Comparison of ENCODE assay signal across 16 cellular contexts in the genomic region with DNA sequence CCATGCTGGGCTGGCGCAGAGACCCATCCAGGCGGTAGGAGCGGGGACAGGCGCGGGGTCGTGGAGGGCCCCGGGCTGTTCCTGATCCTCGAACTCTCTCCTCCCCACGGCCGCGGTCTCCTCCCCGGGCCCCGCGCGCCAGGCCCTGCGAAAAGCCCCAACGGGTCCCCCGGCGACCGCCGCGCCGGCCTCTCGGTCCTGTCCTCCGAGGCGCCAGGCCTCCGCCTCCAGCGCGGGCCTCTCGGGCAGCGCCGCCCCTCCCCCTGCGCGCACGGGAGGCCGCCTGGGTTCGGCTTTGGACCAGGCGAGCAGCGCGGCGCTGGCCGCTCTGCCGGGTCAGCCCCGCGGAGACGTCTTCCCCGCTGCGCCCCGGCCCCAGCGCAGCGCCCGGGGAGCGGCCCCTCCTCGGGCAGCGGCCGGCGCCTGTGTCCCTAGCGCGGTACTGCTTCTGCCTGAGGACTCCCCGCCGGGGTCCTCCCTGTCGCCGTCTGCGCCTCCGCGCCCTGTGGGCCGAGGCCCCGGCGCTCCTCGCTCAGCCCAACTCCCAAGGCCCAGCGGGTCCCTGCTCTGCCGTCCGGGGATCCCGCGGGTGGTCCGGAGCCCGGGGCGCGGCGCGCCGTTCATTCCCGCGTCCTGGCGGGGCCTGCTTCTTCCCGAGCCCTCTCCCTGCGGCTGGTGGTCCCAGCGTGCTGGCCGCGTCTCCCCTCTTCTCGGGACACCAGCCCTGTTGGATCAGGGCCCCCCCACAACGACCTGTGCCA. TPM values are rescaled to one million over a fixed set of nuclear protein-coding genes. Genes with fewer than 3 reads are reported as not detected.
A peak's percentile ranks its signal among the peaks of the same experiment; 100 is the strongest.
DNase-seq lines count a peak whose midpoint lies in the region; ATAC-seq, FAIRE-seq and TF ChIP-seq lines count a peak whose summit lies in the region.
"Had no signal": no experiment of that assay in that cellular context is flagged by ENCODE, and none has a peak within 500 bp of the region (broad histone marks: within the 10 kb centered on the region; RNA-seq: fewer than 3 reads in every experiment).

No MANE protein-coding gene starts in this region.

- intact Hi-C loops in K562 (cut with micrococcal nuclease), result no loop called here
- intact Hi-C loops in left ventricle myocardium superior (cut with micrococcal nuclease), result no loop called here
- intact Hi-C loops in upper lobe of right lung (cut with DNase I), result no loop called here

- H3K4me1 ChIP-seq in K562 (replicated peaks in 1 of 2; ENCODE audit: control insufficient read depth in 2 of 2, insufficient read depth in 2 of 2, low read length in 2 of 2) (no peaks in the 10 kb centered on the region; a peak in 1 of 5 replicates), upper lobe of right lung (no peaks in the 10 kb centered on the region)
- H3K4me1 ChIP-seq: colonic mucosa had no signal

- no peak overlapping the region for H3K4me2 ChIP-seq in K562 (ENCODE audit: insufficient read depth, low read length)

- no peaks in the 10 kb centered on the region for H4K20me1 ChIP-seq in K562 (replicated peaks; ENCODE audit: control insufficient read depth, insufficient read depth, low read length)

- no peak overlapping the region for H3K4me3 ChIP-seq in K562
- peak overlapping the region; percentile 26 for H3K4me3 ChIP-seq in upper lobe of right lung
- H3K4me3 ChIP-seq: colonic mucosa, lung, SK-N-MC had no signal

- no peaks in the 10 kb centered on the region for H3K9me3 ChIP-seq in K562 (replicated peaks; ENCODE audit: control insufficient read depth, insufficient read depth, low read depth, low read length)
- H3K9me3 ChIP-seq in upper lobe of right lung, result no peaks in the 10 kb centered on the region
- H3K9me3 ChIP-seq: colonic mucosa had no signal

- TF ChIP-seq CTCF in K562 (IDR thresholded peaks at IDR 0.05 in 2 of 3, conservative IDR thresholded peaks at IDR 0.05 in 1 of 3; ENCODE audit: insufficient read depth in 2 of 3, low read depth in 1 of 3, low read length in 3 of 3) (no peak), nephron progenitor cell (IDR thresholded peaks at IDR 0.05) (no peak), upper lobe of right lung (IDR thresholded peaks at IDR 0.05) (no peak)

- no peaks in the 10 kb centered on the region for H3K9me1 ChIP-seq in K562 (ENCODE audit: control insufficient read depth, insufficient read depth, low read length)

- peaks cover 14% of the 10 kb centered on the region for H3K4me1 Mint-ChIP-seq in nephron progenitor cell
- H3K4me1 Mint-ChIP-seq: activated naive CD8-positive, alpha-beta T cell treated with anti-CD3 and anti-CD28 coated beads, Interleukin-2, amount 10 ng/mL, durations not matched to agents 7 days and 5 days had no signal

- no peak overlapping the region for H3K9ac ChIP-seq in K562 (ENCODE audit: insufficient read depth in 1 of 2, low read depth in 2 of 2, low read length in 2 of 2)

- H3K27ac ChIP-seq in K562 (ENCODE audit: extremely low read depth, low read depth, low read length) (no peak overlapping the region), upper lobe of right lung (no peak overlapping the region)
- H3K27ac ChIP-seq: colonic mucosa, SK-N-MC had no signal

- in situ Hi-C loops in K562 (cut with MboI), result no loop called here

- no peak for TF ChIP-seq EP300 in K562 (IDR thresholded peaks at IDR 0.05; ENCODE audit: low read length)

- DNase-seq in K562 (ENCODE audit: extremely low read depth in 1 of 4, low spot score in 3 of 4), result no peak
- peak; percentile 52 for DNase-seq in left ventricle myocardium superior
- peak; percentile 72 for DNase-seq in nephron progenitor cell
- no peak for DNase-seq in upper lobe of right lung
- DNase-seq in kidney tubule cell (ENCODE audit: low spot score), result no peak
- DNase-seq in occipital lobe (lab: John Stamatoyannopoulos, UW), result no peak
- DNase-seq: activated CD8-positive, alpha-beta memory T cell treated with anti-CD3 and anti-CD28 coated beads, Interleukin-2, amount 50 U/mL, for 4 hours; activated naive CD8-positive, alpha-beta T cell treated with anti-CD3 and anti-CD28 coated beads, Interleukin-2, amount 10 ng/mL, durations not matched to agents 7 days and 5 days; colonic mucosa; NCI-H2029 treated with DMSO at 0.1 percent for 48 hours; NK-92 treated with Interleukin-12 subunit alpha and Interleukin-12 subunit beta, amount 100 ng/mL, for 24 hours had no signal

- 74% methylated on average over 7 of the region's 92 CpGs for WGBS in K562 (ENCODE audit: insufficient coverage, low coverage, missing lambda C conversion rate)

- no peaks in the 10 kb centered on the region for H3K36me3 ChIP-seq in K562 (ENCODE audit: control insufficient read depth, insufficient read depth, low read length)
- no peaks in the 10 kb centered on the region for H3K36me3 ChIP-seq in upper lobe of right lung
- H3K36me3 ChIP-seq: colonic mucosa had no signal

- CTCF ChIA-PET in K562 (lab: Yijun Ruan, JAX; ENCODE audit: low intra/inter-chr PET ratio), result no interaction called here

- no peak overlapping the region for H3K27ac Mint-ChIP-seq in nephron progenitor cell
- H3K27ac Mint-ChIP-seq: activated naive CD8-positive, alpha-beta T cell treated with anti-CD3 and anti-CD28 coated beads, Interleukin-2, amount 10 ng/mL, durations not matched to agents 7 days and 5 days; CD8-positive, alpha-beta T cell; stimulated activated naive CD8-positive, alpha-beta T cell treated with anti-CD3 and anti-CD28 coated beads, Interleukin-15, Interleukin-2, amounts not matched to agents 100 ng/mL and 50 ng/mL, for 24 hours had no signal

- FAIRE-seq in K562 (lab: Jason Lieb, UNC), result no peak

- POLR2A ChIA-PET in K562 (lab: Yijun Ruan, JAX), result no interaction called here

- H3K79me2 ChIP-seq in K562 (ENCODE audit: control insufficient read depth, insufficient read depth, low read length), result no peaks in the 10 kb centered on the region

- ATAC-seq in K562, result no peak
- peak; percentile 65 for ATAC-seq in left ventricle myocardium superior
- peak; percentile 28 for ATAC-seq in upper lobe of right lung
- ATAC-seq in HG03520 (IDR thresholded peaks at IDR 0.05; ENCODE audit: unreplicated experiment), result no peak
- ATAC-seq: CD8-positive, alpha-beta T cell had no signal

- peaks cover 15% of the 10 kb centered on the region for H3K9me3 Mint-ChIP-seq in nephron progenitor cell
- H3K9me3 Mint-ChIP-seq: stimulated activated naive CD8-positive, alpha-beta T cell treated with anti-CD3 and anti-CD28 coated beads, Interleukin-15, Interleukin-2, amounts not matched to agents 100 ng/mL and 50 ng/mL, for 24 hours had no signal

- no TSS peak for BruUV-seq in K562 (replicated peaks; lab: Mats Ljungman, UMichigan)

- no peak for TF ChIP-seq RAD21 in K562 (CRISPR knock-in tag; conservative IDR thresholded peaks at IDR 0.05 in 1 of 2, IDR thresholded peaks at IDR 0.05 in 1 of 2)

- TF ChIP-seq POLR2A in K562 (conservative IDR thresholded peaks at IDR 0.05), result no peak

- H3K27me3 ChIP-seq in K562 (ENCODE audit: control insufficient read depth in 2 of 2, insufficient read depth in 2 of 2, low read length in 2 of 2) (peaks cover 2 to 39% of the 10 kb centered on the region in 2 experiments; a peak in 4 of 5 replicates), upper lobe of right lung (peaks cover 31% of the 10 kb centered on the region)
- H3K27me3 ChIP-seq: colonic mucosa had no signal

- H3K36me3 Mint-ChIP-seq in nephron progenitor cell (ENCODE audit: low read depth), result peaks cover 31% of the 10 kb centered on the region
- H3K36me3 Mint-ChIP-seq: activated naive CD8-positive, alpha-beta T cell treated with anti-CD3 and anti-CD28 coated beads, Interleukin-2, amount 10 ng/mL, durations not matched to agents 7 days and 5 days; CD8-positive, alpha-beta T cell had no signal

- peak overlapping the region; percentile 78 for H3K4me3 Mint-ChIP-seq in nephron progenitor cell
- H3K4me3 Mint-ChIP-seq: activated naive CD8-positive, alpha-beta T cell treated with anti-CD3 and anti-CD28 coated beads, Interleukin-2, amount 10 ng/mL, durations not matched to agents 7 days and 5 days; CD8-positive, alpha-beta T cell; stimulated activated naive CD8-positive, alpha-beta T cell treated with anti-CD3 and anti-CD28 coated beads, Interleukin-15, Interleukin-2, amounts not matched to agents 100 ng/mL and 50 ng/mL, for 24 hours had no signal

- H3K27me3 Mint-ChIP-seq in nephron progenitor cell (ENCODE audit: low read depth, poor library complexity), result peaks cover 60% of the 10 kb centered on the region

- H2AFZ ChIP-seq in K562 (ENCODE audit: low read depth, low read length), result no peak overlapping the region

RNA-seq across cellular contexts. Expression of gene COL23A1, which starts 13.4 kb away (rescaled TPM):
- not detected in 2 replicates for total RNA-seq in K562 (2011; cell fraction: chromatin; rRNA removed; ENCODE audit: low replicate concordance)
- total RNA-seq in K562 (2011; cell fraction: nucleolus; rRNA removed), result not detected in 2 replicates
- total RNA-seq in K562 (2011; cell fraction: nucleoplasm; rRNA removed), result not detected in 2 replicates
- total RNA-seq in K562 (2014; rRNA removed), result not detected in 2 replicates
- total RNA-seq in K562 (2014; rRNA removed; fragmentation: Illumina TruSeq; extraction: Trizol), result not detected in 2 replicates
- total RNA-seq in K562 (2015; rRNA removed; fragmentation: Illumina TruSeq; extraction: Trizol), result not detected in 2 replicates
- total RNA-seq in K562 (2021), result 0.09 TPM in 1 of 2 replicates, not detected in the other
- not detected in 2 replicates for polyA plus RNA-seq in K562 (2011; rRNA removed)
- polyA plus RNA-seq in K562 (2011; cell fraction: cytosol; rRNA removed), result not detected in 2 replicates
- polyA plus RNA-seq in K562 (2011; cell fraction: nucleus; rRNA removed), result 0.04 and 0.08 TPM in 2 replicates
- 0.08 and 0.18 TPM in 2 replicates for polyA plus RNA-seq in K562 (2012)
- polyA plus RNA-seq in K562 (2014; fragmentation: Illumina TruSeq; extraction: Trizol), result not detected in 2 replicates
- not detected for polyA plus RNA-seq in K562 (2014; fragmentation: Nextera tagmentation; extraction: Ambion mirVana)
- 0.09 TPM in 1 of 2 replicates, not detected in the other for polyA plus RNA-seq in K562 (2014; rRNA removed)
- polyA minus RNA-seq in K562 (2011; rRNA and poly(A)+ RNA removed), result not detected in 2 replicates
- polyA minus RNA-seq in K562 (2011; cell fraction: cytosol; rRNA and poly(A)+ RNA removed), result not detected in 2 replicates
- polyA minus RNA-seq in K562 (2011; cell fraction: nucleus; rRNA and poly(A)+ RNA removed), result 0.13 TPM in 1 of 2 replicates, not detected in the other
- total RNA-seq in left ventricle myocardium superior, result 20.4 TPM
- 2.0 TPM for total RNA-seq in upper lobe of right lung
- 0.16 TPM for total RNA-seq in occipital lobe
- total RNA-seq: CD8-positive, alpha-beta T cell had no signal

RNA-seq across cellular contexts. Expression of gene CLK4, which starts 50.1 kb away (rescaled TPM):
- total RNA-seq in K562 (2011; cell fraction: chromatin; rRNA removed; ENCODE audit: low replicate concordance), result 59.0 and 147 TPM in 2 replicates
- 30.5 and 35.3 TPM in 2 replicates for total RNA-seq in K562 (2011; cell fraction: nucleolus; rRNA removed)
- 75.2 and 130 TPM in 2 replicates for total RNA-seq in K562 (2011; cell fraction: nucleoplasm; rRNA removed)
- total RNA-seq in K562 (2014; rRNA removed) (17.0 and 18.5 TPM in 2 replicates), K562 (2014; rRNA removed; fragmentation: Illumina TruSeq; extraction: Trizol) (17.3 and 17.7 TPM in 2 replicates), K562 (2015; rRNA removed; fragmentation: Illumina TruSeq; extraction: Trizol) (20.3 and 22.6 TPM in 2 replicates), K562 (2021) (11.8 and 13.0 TPM in 2 replicates), left ventricle myocardium superior (23.5 TPM), upper lobe of right lung (35.4 TPM), occipital lobe (72.4 TPM)
- polyA plus RNA-seq in K562 (2011; rRNA removed) (21.1 and 23.1 TPM in 2 replicates), K562 (2014; fragmentation: Illumina TruSeq; extraction: Trizol) (9.6 and 10.5 TPM in 2 replicates), K562 (2014; fragmentation: Nextera tagmentation; extraction: Ambion mirVana) (10 to 100 TPM; 12.9 to 13.9 TPM), K562 (2014; rRNA removed) (11.9 and 14.6 TPM in 2 replicates)
- polyA plus RNA-seq in K562 (2011; cell fraction: cytosol; rRNA removed), result 3.1 and 7.4 TPM in 2 replicates
- 60.8 and 88.8 TPM in 2 replicates for polyA plus RNA-seq in K562 (2011; cell fraction: nucleus; rRNA removed)
- polyA plus RNA-seq in K562 (2012), result 9.0 and 9.9 TPM in 2 replicates
- 69.5 and 71.9 TPM in 2 replicates for polyA minus RNA-seq in K562 (2011; rRNA and poly(A)+ RNA removed)
- polyA minus RNA-seq in K562 (2011; cell fraction: cytosol; rRNA and poly(A)+ RNA removed), result 6.1 and 7.1 TPM in 2 replicates
- polyA minus RNA-seq in K562 (2011; cell fraction: nucleus; rRNA and poly(A)+ RNA removed), result 71.5 and 133 TPM in 2 replicates

Comparison
In these comparisons a context has a peak if more than half of its experiments do, and no peak if none do; other contexts are left out.
1. ATAC-seq: peak in left ventricle myocardium superior (single experiment) and upper lobe of right lung (single experiment); none in K562 (single experiment) and HG03520 (single experiment).
2. DNase-seq: peak in left ventricle myocardium superior (single experiment) and nephron progenitor cell (single experiment); none in K562 (0 of 4), upper lobe of right lung (single experiment), kidney tubule cell (single experiment) and occipital lobe (single experiment).